ENCODE assay signal across 8 cellular contexts in the genomic region with DNA sequence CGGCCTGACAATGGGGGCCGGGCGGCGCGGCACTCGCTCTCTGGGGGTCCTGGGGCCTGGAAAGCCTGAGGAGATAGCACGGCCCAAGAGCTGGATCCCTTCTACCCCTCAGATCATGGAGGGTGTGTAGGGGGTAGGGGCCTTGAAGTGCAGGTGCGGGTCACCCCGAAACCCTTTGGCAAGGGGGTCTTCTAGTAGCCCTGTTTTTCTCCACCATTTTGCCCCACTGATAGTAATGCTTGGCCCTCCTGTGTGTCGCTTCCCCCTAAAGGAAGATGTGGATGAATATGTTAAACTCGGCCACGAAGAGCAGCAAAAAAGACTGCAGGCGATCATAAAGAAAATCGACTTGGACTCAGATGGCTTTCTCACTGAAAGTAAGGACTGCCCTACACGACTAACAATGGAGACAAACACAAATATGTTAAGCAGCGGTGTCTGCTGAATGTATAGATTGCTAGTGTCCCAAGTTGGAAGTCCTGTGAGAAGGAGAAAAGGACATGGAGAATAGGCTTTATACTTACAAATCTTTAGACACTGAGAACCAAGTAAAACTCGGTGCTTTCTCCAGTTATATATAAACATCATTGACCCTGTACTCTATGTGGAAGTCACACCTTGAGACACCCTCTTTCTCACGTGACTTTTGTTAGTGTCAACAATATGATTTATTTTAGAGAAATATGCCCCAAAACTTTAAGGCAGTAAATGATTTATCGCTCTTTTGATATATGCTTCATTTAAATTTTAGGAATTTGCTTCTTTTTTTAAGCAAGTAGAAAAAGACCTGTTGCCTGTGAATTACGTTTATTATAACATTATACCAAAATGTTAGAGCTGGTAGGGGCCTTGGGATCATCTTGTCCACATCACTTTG. TPM values are rescaled to one million over a fixed set of nuclear protein-coding genes. Genes with fewer than 3 reads are reported as not detected.
DNase-seq lines count a peak whose midpoint lies in the region; ATAC-seq and TF ChIP-seq lines count a peak whose summit lies in the region.

No MANE protein-coding gene starts in this region.

- H3K27me3 Mint-ChIP-seq in activated naive CD4-positive, alpha-beta T cell treated with anti-CD3 and anti-CD28 coated beads, Interleukin-2, amount 10 ng/mL, durations not matched to agents 7 days and 5 days = peaks cover 11% of the 10 kb centered on the region
- no peaks in the 10 kb centered on the region for H3K27me3 Mint-ChIP-seq in nephron progenitor cell (ENCODE audit: low read depth, poor library complexity)

- no peak for DNase-seq in activated naive CD4-positive, alpha-beta T cell treated with anti-CD3 and anti-CD28 coated beads, Interleukin-2, amount 10 ng/mL, durations not matched to agents 7 days and 5 days
- no peak for DNase-seq in activated naive CD4-positive, alpha-beta T cell treated with anti-CD3 and anti-CD28 coated beads, Interleukin-2, amount 50 U/mL, for 16 hours
- DNase-seq in Peyer's patch (no peak), nephron progenitor cell (no peak), NCI-H2196 (lab: John Stamatoyannopoulos, UW; ENCODE audit: unreplicated experiment) (no peak), CD1c-positive myeloid dendritic cell (ENCODE audit: extremely low spot score) (no peak)

- H3K9me3 Mint-ChIP-seq in activated naive CD4-positive, alpha-beta T cell treated with anti-CD3 and anti-CD28 coated beads, Interleukin-2, amount 10 ng/mL, durations not matched to agents 7 days and 5 days = no peaks in the 10 kb centered on the region
- no peaks in the 10 kb centered on the region for H3K9me3 Mint-ChIP-seq in nephron progenitor cell

- H3K27ac Mint-ChIP-seq in activated naive CD4-positive, alpha-beta T cell treated with anti-CD3 and anti-CD28 coated beads, Interleukin-2, amount 10 ng/mL, durations not matched to agents 7 days and 5 days = peak overlapping the region; percentile 84
- H3K27ac Mint-ChIP-seq in nephron progenitor cell = peak overlapping the region; percentile 93

- TF ChIP-seq POLR2A in Peyer's patch (IDR thresholded peaks at IDR 0.05) = no peak

- H3K4me3 ChIP-seq in Peyer's patch (peak overlapping the region; percentile 67 to 93 (median 90)), ectodermal cell (ENCODE audit: insufficient read depth, low read depth, low read length) (peak overlapping the region; percentile 54)

- H3K4me1 ChIP-seq in Peyer's patch (peaks cover 0 to 8% (median 0%) of the 10 kb centered on the region in 4 donors), ectodermal cell (ENCODE audit: control insufficient read depth, insufficient read depth, low read length) (peaks cover 6% of the 10 kb centered on the region)

- H3K27ac ChIP-seq in Peyer's patch (peak overlapping the region; percentile 83 to 92 (median 86)), ectodermal cell (ENCODE audit: insufficient read depth, low read depth, low read length, poor library complexity, severe bottlenecking) (peak overlapping the region; percentile 86)

- peak overlapping the region; percentile 86 for H3K4me3 Mint-ChIP-seq in activated naive CD4-positive, alpha-beta T cell treated with anti-CD3 and anti-CD28 coated beads, Interleukin-2, amount 10 ng/mL, durations not matched to agents 7 days and 5 days
- peak overlapping the region; percentile 95 for H3K4me3 Mint-ChIP-seq in nephron progenitor cell

- TF ChIP-seq CTCF in Peyer's patch (IDR thresholded peaks at IDR 0.05) = no peak
- no peak for TF ChIP-seq CTCF in nephron progenitor cell (IDR thresholded peaks at IDR 0.05)

- H3K4me1 Mint-ChIP-seq in activated naive CD4-positive, alpha-beta T cell treated with anti-CD3 and anti-CD28 coated beads, Interleukin-2, amount 10 ng/mL, durations not matched to agents 7 days and 5 days = peaks cover 50% of the 10 kb centered on the region
- peaks cover 68% of the 10 kb centered on the region for H3K4me1 Mint-ChIP-seq in nephron progenitor cell

- WGBS in ectodermal cell, 2 experiments = 8 to 16% methylated on average over 18 to 20 of the region's 20 CpGs

- H3K9me3 ChIP-seq in Peyer's patch (no peaks in the 10 kb centered on the region), ectodermal cell (ENCODE audit: control insufficient read depth, low read length) (no peaks in the 10 kb centered on the region)

- H3K36me3 ChIP-seq in Peyer's patch (peaks cover 0 to 17% (median 0%) of the 10 kb centered on the region in 3 donors), ectodermal cell (ENCODE audit: control insufficient read depth, insufficient read depth, low read length) (peaks cover 19% of the 10 kb centered on the region)

- ATAC-seq in GM18870 (IDR thresholded peaks at IDR 0.05; ENCODE audit: unreplicated experiment) = no peak

- H3K27me3 ChIP-seq in Peyer's patch (no peaks in the 10 kb centered on the region), ectodermal cell (ENCODE audit: control insufficient read depth, insufficient read depth, low read length, poor library complexity, severe bottlenecking) (no peaks in the 10 kb centered on the region)

- CTCF ChIA-PET in activated naive CD4-positive, alpha-beta T cell treated with anti-CD3 and anti-CD28 coated beads, Interleukin-2, amount 10 ng/mL, durations not matched to agents 7 days and 5 days (lab: Charles Lee) = interaction anchor here (1.4 kb wide), 1 partner anchor 9 kb away, joined by 6 read pairs; no protein-coding TSS in a partner anchor

- H3K36me3 Mint-ChIP-seq in activated naive CD4-positive, alpha-beta T cell treated with anti-CD3 and anti-CD28 coated beads, Interleukin-2, amount 10 ng/mL, durations not matched to agents 7 days and 5 days = peaks cover 27% of the 10 kb centered on the region
- H3K36me3 Mint-ChIP-seq in nephron progenitor cell (ENCODE audit: low read depth) = peaks cover 41% of the 10 kb centered on the region

RNA-seq across cellular contexts. Expression of gene RCN2, which starts 0.8 kb away (rescaled TPM):
- 10 to 100 TPM in 3 of 4 donors, 1 to 10 TPM in 1; 9.3 to 21.9 (median 20.1) TPM for total RNA-seq in Peyer's patch
- 242 TPM for polyA plus RNA-seq in ectodermal cell (2013, experiment 1 of 4)
- 267 TPM for polyA plus RNA-seq in ectodermal cell (2013, experiment 2 of 4)
- polyA plus RNA-seq in ectodermal cell (2013, experiment 3 of 4) = 242 TPM
- polyA plus RNA-seq in ectodermal cell (2013, experiment 4 of 4) = 255 TPM

RNA-seq across cellular contexts. Expression of gene SCAPER, which starts 27.2 kb away (rescaled TPM):
- 10 to 100 TPM; 29.9 to 86.6 (median 45.6) TPM for total RNA-seq in Peyer's patch
- polyA plus RNA-seq in ectodermal cell (2013, experiment 1 of 4) = 8.1 TPM
- 10.9 TPM for polyA plus RNA-seq in ectodermal cell (2013, experiment 2 of 4)
- 7.6 TPM for polyA plus RNA-seq in ectodermal cell (2013, experiment 3 of 4)
- 10.1 TPM for polyA plus RNA-seq in ectodermal cell (2013, experiment 4 of 4)
